ENCODE assay signal across 8 cellular contexts in the genomic region with DNA sequence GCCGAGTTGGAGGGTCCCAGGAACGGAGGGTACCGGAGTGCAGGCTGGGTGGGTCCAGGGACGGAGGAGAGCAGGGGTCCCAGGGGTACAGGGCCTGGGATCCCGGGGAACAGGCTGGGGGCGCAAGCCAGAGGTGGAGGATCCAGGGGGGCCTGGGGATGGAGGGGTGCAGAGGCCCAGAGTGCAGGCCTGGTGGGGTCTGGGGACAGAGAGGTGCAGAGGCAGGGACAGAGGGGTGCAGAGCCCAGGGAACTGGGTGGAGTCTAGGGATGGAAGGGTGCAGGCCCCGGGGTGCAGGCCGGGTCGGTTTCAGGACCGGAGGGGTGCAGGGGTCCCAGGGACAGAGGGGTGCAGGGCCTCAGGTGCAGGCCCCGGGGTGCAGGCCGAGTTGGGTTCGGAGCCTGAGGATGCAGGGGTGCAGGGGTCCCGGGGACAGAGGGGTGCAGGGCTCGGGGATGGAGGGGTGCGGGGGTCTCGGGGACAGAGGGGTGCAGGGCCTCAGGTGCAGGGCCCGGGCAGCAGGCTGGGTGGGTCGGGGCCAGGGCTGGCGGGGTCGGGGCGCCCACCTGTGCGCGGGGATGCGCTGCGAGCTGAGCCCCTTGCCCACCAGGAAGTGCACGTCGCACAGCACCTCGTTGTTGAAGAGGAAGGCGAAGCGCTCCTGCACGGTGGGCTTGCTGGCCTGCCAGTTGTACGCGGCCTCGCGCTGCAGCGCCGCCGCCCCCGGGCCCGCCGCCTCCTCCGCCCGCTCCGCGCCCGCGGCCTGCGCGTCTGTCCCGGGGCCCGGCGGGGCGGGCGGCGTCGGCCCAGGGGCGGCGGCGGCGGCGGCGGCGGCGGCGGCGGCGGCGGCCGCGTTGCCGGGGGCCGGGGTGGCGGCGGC. TPM values are rescaled to one million over a fixed set of nuclear protein-coding genes. Genes with fewer than 3 reads are reported as not detected.
A peak's percentile ranks its signal among the peaks of the same experiment; 100 is the strongest.
DNase-seq lines count a peak whose midpoint lies in the region; ATAC-seq, FAIRE-seq and TF ChIP-seq lines count a peak whose summit lies in the region.

No MANE protein-coding gene starts in this region.

- H3K36me3 Mint-ChIP-seq in activated CD4-positive, alpha-beta T cell treated with anti-CD3 and anti-CD28 coated beads, Interleukin-2, amount 10 ng/mL, durations not matched to agents 7 days and 5 days (ENCODE audit: low read depth), result peaks cover 8% of the 10 kb centered on the region
- H3K36me3 Mint-ChIP-seq in osteocyte (ENCODE audit: unreplicated experiment), result peaks cover 7% of the 10 kb centered on the region

- H3K4me2 ChIP-seq in A549, result peak overlapping the region; percentile 79

- no peak for TF ChIP-seq RAD21 in A549 (conservative IDR thresholded peaks at IDR 0.05 in 1 of 2, IDR thresholded peaks at IDR 0.05 in 1 of 2)

- H3K27ac ChIP-seq in A549, result peak overlapping the region; percentile 88 to 100

- H3K4me3 ChIP-seq in A549, result peak overlapping the region; percentile 94
- H3K4me3 ChIP-seq in fibroblast of the aortic adventitia (ENCODE audit: low read depth, low read length), result peak overlapping the region; percentile 81

- DNase-seq in A549 (ENCODE audit: low read depth in 1 of 2, low spot score in 1 of 2) (no peak), GM19238 (ENCODE audit: insufficient read length, low spot score) (peak; percentile 59), fibroblast of the aortic adventitia (ENCODE audit: low read depth) (no peak), osteocyte (ENCODE audit: extremely low spot score, unreplicated experiment) (no peak), cortex of kidney (lab: John Stamatoyannopoulos, UW) (no peak), hippocampal formation (lab: John Stamatoyannopoulos, UW) (no peak)
- DNase-seq in activated CD4-positive, alpha-beta T cell treated with anti-CD3 and anti-CD28 coated beads, Interleukin-2, amount 10 ng/mL, durations not matched to agents 7 days and 5 days, result peak; percentile 23

- no peak for FAIRE-seq in A549 (lab: Jason Lieb, UNC)

- no peaks in the 10 kb centered on the region for H3K9me3 ChIP-seq in A549

- peak overlapping the region; percentile 75 for H3K4me3 Mint-ChIP-seq in activated CD4-positive, alpha-beta T cell treated with anti-CD3 and anti-CD28 coated beads, Interleukin-2, amount 10 ng/mL, durations not matched to agents 7 days and 5 days
- H3K4me3 Mint-ChIP-seq in osteocyte (ENCODE audit: unreplicated experiment), result peak overlapping the region; percentile 63

- CTCF ChIA-PET in A549 (lab: Yijun Ruan, JAX), result no interaction called here
- CTCF ChIA-PET in activated CD4-positive, alpha-beta T cell treated with anti-CD3 and anti-CD28 coated beads, Interleukin-2, amount 10 ng/mL, durations not matched to agents 7 days and 5 days (lab: Charles Lee), result no interaction called here

- H3K27ac Mint-ChIP-seq in activated CD4-positive, alpha-beta T cell treated with anti-CD3 and anti-CD28 coated beads, Interleukin-2, amount 10 ng/mL, durations not matched to agents 7 days and 5 days, result peak overlapping the region; percentile 57
- H3K27ac Mint-ChIP-seq in osteocyte (ENCODE audit: unreplicated experiment), result no peak overlapping the region

- no peak for TF ChIP-seq POLR2A in A549 (IDR thresholded peaks at IDR 0.05; ENCODE audit: low read length)

- H3K4me1 Mint-ChIP-seq in activated CD4-positive, alpha-beta T cell treated with anti-CD3 and anti-CD28 coated beads, Interleukin-2, amount 10 ng/mL, durations not matched to agents 7 days and 5 days, result peaks cover 30% of the 10 kb centered on the region
- peaks cover 18% of the 10 kb centered on the region for H3K4me1 Mint-ChIP-seq in osteocyte (ENCODE audit: unreplicated experiment)

- TF ChIP-seq CTCF in A549 (IDR thresholded peaks at IDR 0.05) (no peak), fibroblast of the aortic adventitia (IDR thresholded peaks at IDR 0.05; ENCODE audit: insufficient read depth, low read length) (no peak), osteocyte (IDR thresholded peaks at IDR 0.05) (no peak)

- H3K4me1 ChIP-seq in A549, result peaks cover 13% of the 10 kb centered on the region

- peak; percentile 45; a peak in 5 of 6 replicates for ATAC-seq in A549
- ATAC-seq in HG02852 (IDR thresholded peaks at IDR 0.05; ENCODE audit: unreplicated experiment), result no peak

- no peak for TF ChIP-seq EP300 in A549 (IDR thresholded peaks at IDR 0.05)

- H3K27me3 Mint-ChIP-seq in activated CD4-positive, alpha-beta T cell treated with anti-CD3 and anti-CD28 coated beads, Interleukin-2, amount 10 ng/mL, durations not matched to agents 7 days and 5 days, result no peaks in the 10 kb centered on the region
- H3K27me3 Mint-ChIP-seq in osteocyte (ENCODE audit: unreplicated experiment), result no peaks in the 10 kb centered on the region

- no peaks in the 10 kb centered on the region for H3K9me3 Mint-ChIP-seq in activated CD4-positive, alpha-beta T cell treated with anti-CD3 and anti-CD28 coated beads, Interleukin-2, amount 10 ng/mL, durations not matched to agents 7 days and 5 days
- no peaks in the 10 kb centered on the region for H3K9me3 Mint-ChIP-seq in osteocyte (ENCODE audit: unreplicated experiment)

- 17% methylated on average over 12 of the region's 75 CpGs for WGBS in A549 (ENCODE audit: missing lambda C conversion rate)

- POLR2A ChIA-PET in A549 (lab: Yijun Ruan, JAX), result no interaction called here
- POLR2A ChIA-PET in activated CD4-positive, alpha-beta T cell treated with anti-CD3 and anti-CD28 coated beads, Interleukin-2, amount 10 ng/mL, durations not matched to agents 7 days and 5 days (lab: Charles Lee), result no interaction called here

TF ChIP-seq in A549, 52 proteins besides CTCF, POLR2A, EP300 and RAD21:
- TF ChIP-seq CEBPB (IDR thresholded peaks at IDR 0.05) (no peak), SREBF2 (IDR thresholded peaks at IDR 0.05) (no peak), MAZ (IDR thresholded peaks at IDR 0.05; ENCODE audit: borderline replicate concordance, low read depth, low read length) (no peak), FOXS1 (CRISPR knock-in tag; IDR thresholded peaks at IDR 0.05) (no peak), NFE2L2 (conservative IDR thresholded peaks at IDR 0.05; ENCODE audit: low read length) (no peak), HEYL (CRISPR knock-in tag; IDR thresholded peaks at IDR 0.05) (no peak), CHD2 (IDR thresholded peaks at IDR 0.05; ENCODE audit: low read length, partially characterized antibody) (no peak), HOXB5 (CRISPR knock-in tag; IDR thresholded peaks at IDR 0.05) (no peak), EHMT2 (IDR thresholded peaks at IDR 0.05; ENCODE audit: low read depth) (no peak), USF2 (IDR thresholded peaks at IDR 0.05) (no peak), ZC3H11A (IDR thresholded peaks at IDR 0.05) (no peak), PBX3 (IDR thresholded peaks at IDR 0.05) (no peak), KDM5A (IDR thresholded peaks at IDR 0.05) (no peak), ZNF302 (CRISPR knock-in tag; IDR thresholded peaks at IDR 0.05) (no peak)
TF ChIP-seq in A549: peak in this region for 0.

RNA-seq across cellular contexts. Expression of gene BTBD2, which starts 0.5 kb away (rescaled TPM):
- polyA plus RNA-seq in A549 (2011; rRNA removed), result 16.3 and 19.0 TPM in 2 replicates
- 39.6 and 61.5 TPM in 2 replicates for polyA plus RNA-seq in A549 (2012; cell fraction: cytosol; rRNA removed)
- 66.3 and 81.5 TPM in 2 replicates for polyA plus RNA-seq in A549 (2012; cell fraction: nucleus; rRNA removed)
- polyA plus RNA-seq in A549 (2017; fragmentation: RNase III; extraction: RNeasy Plus Mini Kit Qiagen cat#74134 plus additional on column Dnase treatment), result 26.7 to 32.7 TPM (median 29.6 TPM) in 3 replicates
- 15.0 and 36.0 TPM in 2 replicates for polyA minus RNA-seq in A549 (2011; rRNA and poly(A)+ RNA removed)
- total RNA-seq in activated CD4-positive, alpha-beta T cell treated with anti-CD3 and anti-CD28 coated beads, Interleukin-2, amount 10 ng/mL, durations not matched to agents 7 days and 5 days, result 10 to 100 TPM; 61.3 to 66.3 TPM
- total RNA-seq in fibroblast of the aortic adventitia (ENCODE audit: low replicate concordance), result 15.5 and 59.3 TPM in 2 replicates
- 86.0 and 95.9 TPM in 2 replicates for total RNA-seq in osteocyte

RNA-seq across cellular contexts. Expression of gene MKNK2, which starts 36.1 kb away (rescaled TPM):
- 56.7 and 58.4 TPM in 2 replicates for polyA plus RNA-seq in A549 (2011; rRNA removed)
- polyA plus RNA-seq in A549 (2012; cell fraction: cytosol; rRNA removed), result 63.4 and 81.9 TPM in 2 replicates
- 83.4 and 134 TPM in 2 replicates for polyA plus RNA-seq in A549 (2012; cell fraction: nucleus; rRNA removed)
- 38.8 to 55.4 TPM (median 48.3 TPM) in 3 replicates for polyA plus RNA-seq in A549 (2017; fragmentation: RNase III; extraction: RNeasy Plus Mini Kit Qiagen cat#74134 plus additional on column Dnase treatment)
- 63.9 and 84.8 TPM in 2 replicates for polyA minus RNA-seq in A549 (2011; rRNA and poly(A)+ RNA removed)
- 100 to 1,000 TPM; 198 to 228 TPM for total RNA-seq in activated CD4-positive, alpha-beta T cell treated with anti-CD3 and anti-CD28 coated beads, Interleukin-2, amount 10 ng/mL, durations not matched to agents 7 days and 5 days
- 75.8 and 84.3 TPM in 2 replicates for total RNA-seq in fibroblast of the aortic adventitia (ENCODE audit: low replicate concordance)
- total RNA-seq in osteocyte, result 81.3 and 83.3 TPM in 2 replicates

Comparison
In these comparisons a context has a peak if more than half of its experiments do, and no peak if none do; other contexts are left out.
1. DNase-seq: peak in GM19238 (single experiment) and activated CD4-positive, alpha-beta T cell treated with anti-CD3 and anti-CD28 coated beads, Interleukin-2, amount 10 ng/mL, durations not matched to agents 7 days and 5 days (single experiment); none in A549 (0 of 2), fibroblast of the aortic adventitia (single experiment), osteocyte (single experiment), cortex of kidney (single experiment) and hippocampal formation (0 of 2).